Comparison of ENCODE assay signal across 9 cellular contexts in the genomic region with DNA sequence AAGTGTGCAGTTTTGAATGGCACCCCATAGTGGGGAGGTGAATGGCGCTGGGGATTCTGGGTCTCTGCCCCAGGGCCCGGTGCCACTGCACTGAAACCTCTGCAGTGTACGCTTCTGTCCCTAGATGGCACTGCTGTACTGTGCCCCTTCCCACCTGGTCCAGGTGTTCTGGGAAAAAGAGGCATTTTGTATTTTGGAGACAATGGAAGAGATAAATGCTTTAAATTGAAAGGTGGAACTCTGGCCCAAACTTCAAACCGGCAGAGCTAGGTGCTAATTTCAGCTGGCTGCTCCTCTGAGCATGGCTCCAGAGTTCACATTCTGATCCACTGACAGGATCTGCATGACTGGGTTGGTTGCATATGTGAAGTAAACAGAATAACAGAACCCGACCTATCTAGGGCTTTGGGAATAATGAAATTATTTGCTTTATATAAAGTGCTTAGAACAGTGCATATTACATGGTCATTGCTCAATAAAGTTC. TPM values are rescaled to one million over a fixed set of nuclear protein-coding genes. Genes with fewer than 3 reads are reported as not detected.
DNase-seq lines count a peak whose midpoint lies in the region; ATAC-seq and TF ChIP-seq lines count a peak whose summit lies in the region.
"Had no signal": no experiment of that assay in that cellular context is flagged by ENCODE, and none has a peak within 500 bp of the region (broad histone marks: within the 10 kb centered on the region; RNA-seq: fewer than 3 reads in every experiment).

No MANE protein-coding gene starts in this region.

- no peaks in the 10 kb centered on the region for H3K9me3 ChIP-seq in thoracic aorta

- no peak for ATAC-seq in thoracic aorta (ENCODE audit: insufficient number of reproducible peaks, low FRiP score, low read depth)
- no peak for ATAC-seq in HG03521 (IDR thresholded peaks at IDR 0.05; ENCODE audit: unreplicated experiment)

- DNase-seq in NCI-H510A treated with DMSO at 0.1 percent for 48 hours (lab: John Stamatoyannopoulos, UW) (peak; percentile 73), NCI-H510A (lab: John Stamatoyannopoulos, UW) (no peak), NCI-H1417 treated with DMSO at 0.1 percent for 48 hours (lab: John Stamatoyannopoulos, UW) (peak; percentile 56), germinal center (ENCODE audit: low spot score) (peak; percentile 84), thoracic aorta (ENCODE audit: low spot score) (no peak), occipital lobe (lab: John Stamatoyannopoulos, UW) (no peak)
- DNase-seq in activated CD4-positive, alpha-beta memory T cell treated with anti-CD3 and anti-CD28 coated beads for 36 hours, result peak; percentile 58

- H3K36me3 Mint-ChIP-seq in activated CD4-positive, alpha-beta memory T cell treated with anti-CD3 and anti-CD28 coated beads for 36 hours, result no peaks in the 10 kb centered on the region
- H3K36me3 Mint-ChIP-seq: CD8-positive, alpha-beta memory T cell had no signal

- H3K9me3 Mint-ChIP-seq in activated CD4-positive, alpha-beta memory T cell treated with anti-CD3 and anti-CD28 coated beads for 36 hours, result no peaks in the 10 kb centered on the region

- H3K27me3 Mint-ChIP-seq in activated CD4-positive, alpha-beta memory T cell treated with anti-CD3 and anti-CD28 coated beads for 36 hours, result no peaks in the 10 kb centered on the region

- no peak overlapping the region for H3K4me3 Mint-ChIP-seq in activated CD4-positive, alpha-beta memory T cell treated with anti-CD3 and anti-CD28 coated beads for 36 hours
- H3K4me3 Mint-ChIP-seq: CD8-positive, alpha-beta memory T cell had no signal

- no peaks in the 10 kb centered on the region for H3K4me1 Mint-ChIP-seq in activated CD4-positive, alpha-beta memory T cell treated with anti-CD3 and anti-CD28 coated beads for 36 hours (ENCODE audit: low read depth)
- H3K4me1 Mint-ChIP-seq: CD8-positive, alpha-beta memory T cell had no signal

- H3K27ac Mint-ChIP-seq in activated CD4-positive, alpha-beta memory T cell treated with anti-CD3 and anti-CD28 coated beads for 36 hours, result no peak overlapping the region
- H3K27ac Mint-ChIP-seq: CD8-positive, alpha-beta memory T cell had no signal

- no peaks in the 10 kb centered on the region for H3K4me1 ChIP-seq in thoracic aorta (ENCODE audit: control insufficient read depth in 1 of 2, low read depth in 2 of 2)

- POLR2A ChIA-PET in activated CD4-positive, alpha-beta memory T cell treated with anti-CD3 and anti-CD28 coated beads for 36 hours (lab: Charles Lee), result no interaction called here

- H3K36me3 ChIP-seq in thoracic aorta, result no peaks in the 10 kb centered on the region

- peak; percentile 24 for TF ChIP-seq CTCF in thoracic aorta (IDR thresholded peaks at IDR 0.05)

- no peak overlapping the region for H3K4me3 ChIP-seq in thoracic aorta

- intact Hi-C loops in activated CD4-positive, alpha-beta memory T cell treated with anti-CD3 and anti-CD28 coated beads for 36 hours (cut with micrococcal nuclease), result no loop called here

- H3K27me3 ChIP-seq in thoracic aorta (replicated peaks; ENCODE audit: insufficient read depth), result no peaks in the 10 kb centered on the region

- CTCF ChIA-PET in activated CD4-positive, alpha-beta memory T cell treated with anti-CD3 and anti-CD28 coated beads for 36 hours (lab: Charles Lee), result interaction anchor here (1.6 kb wide), 1 partner anchor 188 kb away, joined by 5 read pairs; no protein-coding TSS in a partner anchor

- H3K27ac ChIP-seq in thoracic aorta, result no peak overlapping the region

RNA-seq across cellular contexts. Expression of a gene that starts 52.2 kb away (rescaled TPM):
- total RNA-seq in activated CD4-positive, alpha-beta memory T cell treated with anti-CD3 and anti-CD28 coated beads for 36 hours, result not detected
- total RNA-seq in thoracic aorta, result under 1 TPM; 0.21 to 0.41 TPM
- not detected for total RNA-seq in occipital lobe
- total RNA-seq: CD8-positive, alpha-beta memory T cell had no signal

Comparison
In these comparisons a context has a peak if more than half of its experiments do, and no peak if none do; other contexts are left out.
1. DNase-seq: peak in NCI-H510A treated with DMSO at 0.1 percent for 48 hours (single experiment), NCI-H1417 treated with DMSO at 0.1 percent for 48 hours (single experiment), activated CD4-positive, alpha-beta memory T cell treated with anti-CD3 and anti-CD28 coated beads for 36 hours (single experiment) and germinal center (single experiment); none in NCI-H510A (single experiment), thoracic aorta (single experiment) and occipital lobe (single experiment).